In genomic region chr20:50112512-50113419, GRCh38 we compare ENCODE assay signal across 1 cellular context.
TF ChIP-seq lines count a peak whose summit lies in the region.

UBE2V1 (minus strand) TSS chr20:50113150; CDS start chr20:50113128, 22 bp downstream.

TF ChIP-seq in HepG2, 621 proteins besides CTCF, POLR2A, EP300 and RAD21 (continued from another document and continues in another):
- peak; percentile 94; the same call in 1 of the 2 replicates for TF ChIP-seq ZXDC (CRISPR knock-in tag; IDR thresholded peaks at IDR 0.05)
- TF ChIP-seq STAT5B (CRISPR knock-in tag; IDR thresholded peaks at IDR 0.05) = no peak
- no peak for TF ChIP-seq HNRNPUL1 (IDR thresholded peaks at IDR 0.05; ENCODE audit: low read depth, low read length)
- peak; percentile 82; the same call in 1 of the 2 replicates for TF ChIP-seq ZNF343 (CRISPR knock-in tag; IDR thresholded peaks at IDR 0.05)
- TF ChIP-seq ZNF382 (CRISPR knock-in tag; IDR thresholded peaks at IDR 0.05; ENCODE audit: borderline replicate concordance) = no peak
- peak; percentile 64 for TF ChIP-seq RXRA (CRISPR knock-in tag; IDR thresholded peaks at IDR 0.05)
- TF ChIP-seq NFAT5 (CRISPR knock-in tag; IDR thresholded peaks at IDR 0.05) = no peak; the same call in 1 of the 2 replicates
- TF ChIP-seq ARID2 (CRISPR knock-in tag; IDR thresholded peaks at IDR 0.05; ENCODE audit: borderline replicate concordance) = no peak
- TF ChIP-seq MAFK (conservative IDR thresholded peaks at IDR 0.05 in 1 of 2, IDR thresholded peaks at IDR 0.05 in 1 of 2; ENCODE audit: low read length in 2 of 2) = no peak
- peak; percentile 88 for TF ChIP-seq ZNF225 (CRISPR knock-in tag; IDR thresholded peaks at IDR 0.05)
- peak; percentile 14; the same call in 1 of the 2 replicates for TF ChIP-seq ZNF652 (CRISPR knock-in tag; IDR thresholded peaks at IDR 0.05; ENCODE audit: borderline replicate concordance, low read depth)
- 0 out of 2 replicates have a peak, but pooled peaks have one; percentile 59 for TF ChIP-seq ATF6 (CRISPR knock-in tag; conservative IDR thresholded peaks at IDR 0.05)
- 0 out of 2 replicates have a peak, but pooled peaks have one; percentile 78 for TF ChIP-seq AHR (CRISPR knock-in tag; IDR thresholded peaks at IDR 0.05)
- TF ChIP-seq ZBTB37 (CRISPR knock-in tag; IDR thresholded peaks at IDR 0.05) = no peak
- peak; percentile 84 for TF ChIP-seq ZNF710 (CRISPR knock-in tag; IDR thresholded peaks at IDR 0.05; ENCODE audit: borderline replicate concordance)
- TF ChIP-seq MIER2 (CRISPR knock-in tag; IDR thresholded peaks at IDR 0.05) = 0 out of 2 replicates have a peak, but pooled peaks have one; percentile 37
- TF ChIP-seq MBD4 (IDR thresholded peaks at IDR 0.05; ENCODE audit: borderline replicate concordance, low read length) = no peak
- no peak for TF ChIP-seq CHD4 (IDR thresholded peaks at IDR 0.05; ENCODE audit: borderline replicate concordance, low read length)
- peak; percentile 56; the same call in 1 of the 2 replicates for TF ChIP-seq ZNF552 (CRISPR knock-in tag; IDR thresholded peaks at IDR 0.05; ENCODE audit: borderline replicate concordance)
- no peak for TF ChIP-seq THYN1 (CRISPR knock-in tag; IDR thresholded peaks at IDR 0.05; ENCODE audit: borderline replicate concordance, low read depth)
- TF ChIP-seq ZNF430 (CRISPR knock-in tag; IDR thresholded peaks at IDR 0.05) = peak; percentile 75; the same call in 1 of the 2 replicates
- peak; percentile 80; the same call in 1 of the 2 replicates for TF ChIP-seq CSRNP1 (CRISPR knock-in tag; IDR thresholded peaks at IDR 0.05)
- TF ChIP-seq ZNF512B (CRISPR knock-in tag; IDR thresholded peaks at IDR 0.05; ENCODE audit: borderline replicate concordance) = no peak
- peak; percentile 89 for TF ChIP-seq HNRNPK (IDR thresholded peaks at IDR 0.05; ENCODE audit: low read depth, low read length, poor library complexity, severe bottlenecking)
- 0 out of 2 replicates have a peak, but pooled peaks have one; percentile 59 for TF ChIP-seq KLF15 (CRISPR knock-in tag; IDR thresholded peaks at IDR 0.05; ENCODE audit: borderline replicate concordance)
- TF ChIP-seq ZNF558 (CRISPR knock-in tag; IDR thresholded peaks at IDR 0.05; ENCODE audit: borderline replicate concordance) = peak; percentile 99; the same call in 1 of the 2 replicates
- TF ChIP-seq SCMH1 (CRISPR knock-in tag; IDR thresholded peaks at IDR 0.05; ENCODE audit: borderline replicate concordance) = no peak
- peak; percentile 96; the same call in 1 of the 2 replicates for TF ChIP-seq ZNF616 (CRISPR knock-in tag; IDR thresholded peaks at IDR 0.05; ENCODE audit: low read depth)
- no peak for TF ChIP-seq EHMT2 (IDR thresholded peaks at IDR 0.05; ENCODE audit: borderline replicate concordance, low read depth, low read length)
- no peak for TF ChIP-seq ZNF780A (CRISPR knock-in tag; IDR thresholded peaks at IDR 0.05)
- TF ChIP-seq SMAD9 (CRISPR knock-in tag; IDR thresholded peaks at IDR 0.05) = 0 out of 2 replicates have a peak, but pooled peaks have one; percentile 46
- no peak; the same call in 1 of the 2 replicates for TF ChIP-seq ZNF362 (CRISPR knock-in tag; IDR thresholded peaks at IDR 0.05; ENCODE audit: borderline replicate concordance)
- peak; percentile 74; the same call in 1 of the 2 replicates for TF ChIP-seq LBX2 (CRISPR knock-in tag; IDR thresholded peaks at IDR 0.05; ENCODE audit: borderline replicate concordance)
